In the genomic region with DNA sequence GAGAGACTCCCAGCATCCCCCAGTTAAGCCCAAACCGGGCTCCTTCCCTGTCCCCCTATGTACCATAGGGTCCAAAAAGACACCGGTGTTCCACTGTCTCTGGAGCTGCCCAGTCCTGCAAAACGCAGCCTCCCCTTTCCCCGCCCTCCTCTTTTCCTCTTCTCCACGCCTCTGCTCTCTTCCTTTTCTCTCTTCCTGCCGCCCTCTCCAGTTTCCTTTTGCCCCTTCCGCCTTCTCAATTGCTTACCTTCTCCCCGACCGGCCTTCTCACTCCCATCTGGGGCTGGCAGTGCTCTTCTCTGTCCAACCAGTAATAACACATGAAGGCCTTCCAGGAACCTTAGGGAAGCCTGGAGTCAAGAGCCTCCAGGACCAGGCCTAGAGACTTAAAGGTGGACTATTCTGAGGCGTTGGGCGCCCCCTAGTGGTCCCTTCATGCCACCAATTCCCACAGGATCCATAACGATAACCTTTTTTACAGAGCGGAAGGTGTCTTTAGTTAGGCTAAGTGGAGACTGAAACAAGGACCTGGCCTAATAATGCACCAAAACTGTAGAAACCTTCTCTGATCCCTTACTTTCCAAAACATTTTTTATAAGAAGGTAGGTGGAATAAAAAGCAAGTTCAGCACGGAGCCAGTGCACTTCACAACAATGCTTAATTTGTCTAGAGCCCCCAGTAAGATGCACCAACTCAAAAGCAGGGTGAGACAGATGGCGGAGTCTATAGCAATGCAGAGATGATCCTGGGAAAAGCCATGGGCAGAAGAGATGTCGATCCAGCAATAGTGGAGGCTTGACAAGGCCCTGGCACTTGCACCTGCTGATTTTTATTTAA, we compare ENCODE assay signal across 8 cellular contexts. TPM values are rescaled to one million over a fixed set of nuclear protein-coding genes. Genes with fewer than 3 reads are reported as not detected.
DNase-seq lines count a peak whose midpoint lies in the region; ATAC-seq, FAIRE-seq and TF ChIP-seq lines count a peak whose summit lies in the region.

No MANE protein-coding gene starts in this region.

- no TSS peak for BruUV-seq in OCI-LY7 (replicated peaks; lab: Mats Ljungman, UMichigan)

- H3K4me2 ChIP-seq in OCI-LY7 (ENCODE audit: low read length): no peak overlapping the region

- H3K9me2 ChIP-seq in OCI-LY7 (ENCODE audit: insufficient read depth, low read length): no peaks in the 10 kb centered on the region

- no peaks in the 10 kb centered on the region for H3K79me2 ChIP-seq in OCI-LY7 (ENCODE audit: insufficient read depth, low read depth, low read length)

- POLR2A ChIA-PET in OCI-LY7 (lab: Charles Lee): no interaction called here

- H3K4me1 ChIP-seq in OCI-LY7 (ENCODE audit: insufficient read depth, low read length, poor library complexity, severe bottlenecking): no peaks in the 10 kb centered on the region

- H3K27me3 Mint-ChIP-seq in nephron progenitor cell (ENCODE audit: low read depth, poor library complexity): no peaks in the 10 kb centered on the region

- DNase-seq in 8988T (peak; percentile 53), GM18507 (ENCODE audit: extremely low spot score, insufficient read length, low read depth) (peak; percentile 29), HTR-8/SVneo (ENCODE audit: insufficient read length, low spot score) (peak; percentile 53), OCI-LY7 (ENCODE audit: low spot score) (peak; percentile 63), activated T-cell treated with anti-CD3 and anti-CD28 coated beads for 48 hours (ENCODE audit: low read depth) (peak; percentile 45), fibroblast of gingiva (ENCODE audit: low read depth) (peak; percentile 61), nephron progenitor cell (peak; percentile 83)
- peak; percentile 69 for DNase-seq in stimulated activated naive CD8-positive, alpha-beta T cell treated with anti-CD3 and anti-CD28 coated beads, Interleukin-15, Interleukin-2, amounts not matched to agents 100 U/mL and 50 U/mL, for 24 hours

- no peak overlapping the region for H3K27ac ChIP-seq in OCI-LY7 (ENCODE audit: low read depth, low read length, poor library complexity, severe bottlenecking)

- no peaks in the 10 kb centered on the region for H4K20me1 ChIP-seq in OCI-LY7 (ENCODE audit: insufficient read depth, low read length)

- FAIRE-seq in GM18507 (lab: Jason Lieb, UNC) (peak; percentile 59), HTR-8/SVneo (lab: Jason Lieb, UNC) (no peak)

- no peaks in the 10 kb centered on the region for H3K9me3 ChIP-seq in OCI-LY7 (ENCODE audit: low read length)

- H3K4me3 ChIP-seq in OCI-LY7 (ENCODE audit: low read depth, low read length, poor library complexity, severe bottlenecking): no peak overlapping the region

- no peaks in the 10 kb centered on the region for H3K9me3 Mint-ChIP-seq in nephron progenitor cell

- peaks cover 63% of the 10 kb centered on the region for H3K4me1 Mint-ChIP-seq in nephron progenitor cell

- CTCF ChIA-PET in OCI-LY7 (lab: Charles Lee; ENCODE audit: unreplicated experiment): no interaction called here

- no peaks in the 10 kb centered on the region for H3K36me3 Mint-ChIP-seq in nephron progenitor cell (ENCODE audit: low read depth)

- peak; percentile 89 for TF ChIP-seq CTCF in OCI-LY7 (conservative IDR thresholded peaks at IDR 0.05; ENCODE audit: low read length)
- TF ChIP-seq CTCF in nephron progenitor cell (IDR thresholded peaks at IDR 0.05): peak; percentile 84

- H3K36me3 ChIP-seq in OCI-LY7 (ENCODE audit: insufficient read depth, low read length): no peaks in the 10 kb centered on the region

- H2AFZ ChIP-seq in OCI-LY7 (ENCODE audit: low read length): no peak overlapping the region

- ATAC-seq in stimulated activated naive CD8-positive, alpha-beta T cell treated with anti-CD3 and anti-CD28 coated beads, Interleukin-15, Interleukin-2, amounts not matched to agents 100 U/mL and 50 U/mL, for 24 hours: peak; percentile 54

- H3K27ac Mint-ChIP-seq in nephron progenitor cell: no peak overlapping the region

- intact Hi-C loops in OCI-LY7 (cut with micrococcal nuclease; ENCODE audit: unreplicated experiment): loop anchor here (10.0 kb wide), 1 partner anchor 493 kb away; no protein-coding TSS in a partner anchor

- H3K4me3 Mint-ChIP-seq in nephron progenitor cell: no peak overlapping the region

RNA-seq across cellular contexts. Expression of gene MSRB2, which starts 27.2 kb away (rescaled TPM):
- total RNA-seq in OCI-LY7 (2014; rRNA removed; shearing (Covaris generic)): 7.2 and 8.1 TPM in 2 replicates
- total RNA-seq in OCI-LY7 (2022): 17.6 and 18.1 TPM in 2 replicates

Comparison
In these comparisons a context has a peak if more than half of its experiments do, and no peak if none do; other contexts are left out.
1. DNase-seq: peak in every context shown above with its lines; median percentile 83 in nephron progenitor cell; 69 in stimulated activated naive CD8-positive, alpha-beta T cell treated with anti-CD3 and anti-CD28 coated beads, Interleukin-15, Interleukin-2, amounts not matched to agents 100 U/mL and 50 U/mL, for 24 hours; 63 in OCI-LY7; 61 in fibroblast of gingiva; 53 in 8988T; 53 in HTR-8/SVneo; 45 in activated T-cell treated with anti-CD3 and anti-CD28 coated beads for 48 hours; 29 in GM18507.